Comparison of ENCODE assay signal across 8 cellular contexts in genomic region chr1:243255791-243256512, GRCh38. TPM values are rescaled to one million over a fixed set of nuclear protein-coding genes. Genes with fewer than 3 reads are reported as not detected.
DNase-seq lines count a peak whose midpoint lies in the region; ATAC-seq, FAIRE-seq and TF ChIP-seq lines count a peak whose summit lies in the region.

TSS of gene SDCCAG8 (plus strand) at chr1:243256041. CDS start at chr1:243256174, 133 bp downstream.

- H3K9me3 ChIP-seq in aorta (ENCODE audit: control insufficient read depth, low read length): no peaks in the 10 kb centered on the region

- no peak for TF ChIP-seq CTCF in astrocyte of the cerebellum (IDR thresholded peaks at IDR 0.05; ENCODE audit: low read depth, low read length, missing control alignments)

- in situ Hi-C loops in astrocyte of the cerebellum (cut with HindIII; ENCODE audit: low sequenced_read_pairs): no loop called here

- peak; percentile 99 for FAIRE-seq in GM18507 (lab: Jason Lieb, UNC)

- peak within 1 kb of the TSS; percentile 89 for H3K4me3 ChIP-seq in astrocyte of the cerebellum (ENCODE audit: low read depth, low read length)
- H3K4me3 ChIP-seq in rectal smooth muscle tissue (ENCODE audit: low read length): peak within 1 kb of the TSS; percentile 97
- H3K4me3 ChIP-seq in aorta (ENCODE audit: low read length in 2 of 2): peak within 1 kb of the TSS; percentile 58 to 86

- peaks cover 5% of the 10 kb centered on the region for H3K4me1 ChIP-seq in rectal smooth muscle tissue (ENCODE audit: control insufficient read depth, insufficient read depth, low read length)
- H3K4me1 ChIP-seq in aorta (ENCODE audit: control insufficient read depth in 1 of 2, insufficient read depth in 2 of 2, low read length in 2 of 2): peaks cover 0 to 2% of the 10 kb centered on the region in 2 donors

- H3K36me3 ChIP-seq in rectal smooth muscle tissue (ENCODE audit: control insufficient read depth, insufficient read depth, low read length) (no peaks in the 10 kb centered on the region), aorta (ENCODE audit: control insufficient read depth in 1 of 2, insufficient read depth in 2 of 2, low read length in 1 of 2) (no peaks in the 10 kb centered on the region)

- ATAC-seq in HG02981 (IDR thresholded peaks at IDR 0.05; ENCODE audit: unreplicated experiment) (peak; percentile 67), aorta (ENCODE audit: low FRiP score) (peak; percentile 97)

- intact Hi-C loops in aorta (cut with DNase I): no loop called here

- DNase-seq in GM18507 (ENCODE audit: extremely low spot score, insufficient read length, low read depth) (peak; percentile 70), NCI-H2029 treated with DMSO at 0.1 percent for 48 hours (lab: John Stamatoyannopoulos, UW) (peak; percentile 96), T-helper 9 cell (peak; percentile 90), astrocyte of the cerebellum (ENCODE audit: low read depth) (peak; percentile 100), hepatic stellate cell (ENCODE audit: low spot score) (peak; percentile 95), aorta (peak; percentile 98 to 99)

- peak within 1 kb of the TSS; percentile 90 for H3K9ac ChIP-seq in rectal smooth muscle tissue (ENCODE audit: low read length)

- 0% methylated on average over 32 of the region's 32 CpGs for WGBS in aorta, 2 donors

- no peaks in the 10 kb centered on the region for H3K27me3 ChIP-seq in rectal smooth muscle tissue (ENCODE audit: control insufficient read depth, insufficient read depth, low read length)
- no peaks in the 10 kb centered on the region for H3K27me3 ChIP-seq in aorta (ENCODE audit: control insufficient read depth in 1 of 2, insufficient read depth in 2 of 2, low read length in 1 of 2)

- H3K27ac ChIP-seq in rectal smooth muscle tissue (ENCODE audit: low read depth, low read length): peak within 1 kb of the TSS; percentile 98
- peak within 1 kb of the TSS; percentile 59 to 81 for H3K27ac ChIP-seq in aorta (ENCODE audit: low read depth in 1 of 2, low read length in 2 of 2)

RNA-seq across cellular contexts. Expression of gene SDCCAG8, which starts in this region (rescaled TPM):
- total RNA-seq in aorta: 10 to 100 TPM; 39.4 to 93.4 TPM
- polyA plus RNA-seq in aorta: 10 to 100 TPM; 23.2 to 24.9 TPM

Comparison
In these comparisons a context has a peak if more than half of its experiments do, and no peak if none do; other contexts are left out.
1. Peak in every context shown above with its lines: DNase-seq, ATAC-seq, H3K4me3 ChIP-seq and H3K27ac ChIP-seq.